10 cellular contexts compared by ENCODE assay signal in genomic region chr1:178282949-178283367, GRCh38.
DNase-seq lines count a peak whose midpoint lies in the region; ATAC-seq and TF ChIP-seq lines count a peak whose summit lies in the region.
"Had no signal": no experiment of that assay in that cellular context is flagged by ENCODE, and none has a peak within 500 bp of the region (broad histone marks: within the 10 kb centered on the region; RNA-seq: fewer than 3 reads in every experiment).

No MANE protein-coding gene starts in this region.

- ATAC-seq in RWPE2 (ENCODE audit: low read depth) = peak; percentile 89
- ATAC-seq in HG02840 (IDR thresholded peaks at IDR 0.05; ENCODE audit: low FRiP score, unreplicated experiment) = no peak

- intact Hi-C loops in activated CD4-positive, alpha-beta T cell treated with anti-CD3 and anti-CD28 coated beads, Interleukin-2, amount 10 ng/mL, durations not matched to agents 24 days and 14 days (cut with micrococcal nuclease) = no loop called here

- peak; percentile 31 for DNase-seq in DMS 273 (lab: John Stamatoyannopoulos, UW; ENCODE audit: unreplicated experiment)
- no peak for DNase-seq in DMS 273 treated with DMSO at 0.1 percent for 48 hours (lab: John Stamatoyannopoulos, UW)
- no peak for DNase-seq in RWPE2 (ENCODE audit: low spot score)
- DNase-seq in foreskin fibroblast = peak; percentile 30 to 66
- peak; percentile 47 for DNase-seq in stromal cell of bone marrow (ENCODE audit: low read depth)
- DNase-seq in activated CD4-positive, alpha-beta T cell treated with anti-CD3 and anti-CD28 coated beads, Interleukin-2, amount 10 ng/mL, durations not matched to agents 24 days and 14 days = no peak
- DNase-seq in activated CD8-positive, alpha-beta memory T cell treated with anti-CD3 and anti-CD28 coated beads for 24 hours = no peak

- H3K4me3 ChIP-seq in RWPE2 (ENCODE audit: severe bottlenecking) = no peak overlapping the region
- H3K4me3 ChIP-seq in foreskin fibroblast (ENCODE audit: low read depth in 1 of 2, low read length in 2 of 2) = no peak overlapping the region

- no peaks in the 10 kb centered on the region for H3K36me3 ChIP-seq in RWPE2 (ENCODE audit: low read depth)

- no peaks in the 10 kb centered on the region for H3K27me3 Mint-ChIP-seq in activated CD4-positive, alpha-beta T cell treated with anti-CD3 and anti-CD28 coated beads, Interleukin-2, amount 10 ng/mL, durations not matched to agents 24 days and 14 days
- H3K27me3 Mint-ChIP-seq: B cell had no signal

- no peaks in the 10 kb centered on the region for H3K9me3 Mint-ChIP-seq in activated CD4-positive, alpha-beta T cell treated with anti-CD3 and anti-CD28 coated beads, Interleukin-2, amount 10 ng/mL, durations not matched to agents 24 days and 14 days
- H3K9me3 Mint-ChIP-seq: T-helper 1 cell treated with Interleukin-12 subunit alpha and Interleukin-12 subunit beta and Interleukin-4 antibody, amounts not matched to agents 30 μg/mL and 1 μg/mL, for 36 hours had no signal

- no peaks in the 10 kb centered on the region for H3K27me3 ChIP-seq in RWPE2 (ENCODE audit: insufficient read depth, poor library complexity, severe bottlenecking)

- peak; percentile 90 for TF ChIP-seq CTCF in RWPE2 (IDR thresholded peaks at IDR 0.05; ENCODE audit: poor library complexity, severe bottlenecking)
- TF ChIP-seq CTCF in foreskin fibroblast (IDR thresholded peaks at IDR 0.05; ENCODE audit: low read depth, low read length) = peak; percentile 51

- no peaks in the 10 kb centered on the region for H3K4me1 Mint-ChIP-seq in activated CD4-positive, alpha-beta T cell treated with anti-CD3 and anti-CD28 coated beads, Interleukin-2, amount 10 ng/mL, durations not matched to agents 24 days and 14 days

- no peak overlapping the region for H3K4me3 Mint-ChIP-seq in activated CD4-positive, alpha-beta T cell treated with anti-CD3 and anti-CD28 coated beads, Interleukin-2, amount 10 ng/mL, durations not matched to agents 24 days and 14 days
- H3K4me3 Mint-ChIP-seq: B cell; T-helper 1 cell treated with Interleukin-12 subunit alpha and Interleukin-12 subunit beta and Interleukin-4 antibody, amounts not matched to agents 30 μg/mL and 1 μg/mL, for 36 hours had no signal

- no peak overlapping the region for H3K27ac Mint-ChIP-seq in activated CD4-positive, alpha-beta T cell treated with anti-CD3 and anti-CD28 coated beads, Interleukin-2, amount 10 ng/mL, durations not matched to agents 24 days and 14 days
- H3K27ac Mint-ChIP-seq: B cell; T-helper 1 cell treated with Interleukin-12 subunit alpha and Interleukin-12 subunit beta and Interleukin-4 antibody, amounts not matched to agents 30 μg/mL and 1 μg/mL, for 36 hours had no signal

- peak overlapping the region; percentile 71 for H3K27ac ChIP-seq in RWPE2 (ENCODE audit: poor library complexity, severe bottlenecking)

- H3K9me3 ChIP-seq in RWPE2 (ENCODE audit: severe bottlenecking) = no peaks in the 10 kb centered on the region

- peaks cover 44% of the 10 kb centered on the region for H3K4me1 ChIP-seq in RWPE2 (ENCODE audit: insufficient read depth, poor library complexity, severe bottlenecking)

- no peaks in the 10 kb centered on the region for H3K36me3 Mint-ChIP-seq in activated CD4-positive, alpha-beta T cell treated with anti-CD3 and anti-CD28 coated beads, Interleukin-2, amount 10 ng/mL, durations not matched to agents 24 days and 14 days (ENCODE audit: low read depth)

Comparison
In these comparisons a context has a peak if more than half of its experiments do, and no peak if none do; other contexts are left out.
1. DNase-seq: peak in DMS 273 (single experiment), foreskin fibroblast (2 of 2) and stromal cell of bone marrow (single experiment); none in DMS 273 treated with DMSO at 0.1 percent for 48 hours (single experiment), RWPE2 (single experiment), activated CD4-positive, alpha-beta T cell treated with anti-CD3 and anti-CD28 coated beads, Interleukin-2, amount 10 ng/mL, durations not matched to agents 24 days and 14 days (single experiment) and activated CD8-positive, alpha-beta memory T cell treated with anti-CD3 and anti-CD28 coated beads for 24 hours (single experiment).